Comparison of ENCODE assay signal across 8 cellular contexts in the genomic region with DNA sequence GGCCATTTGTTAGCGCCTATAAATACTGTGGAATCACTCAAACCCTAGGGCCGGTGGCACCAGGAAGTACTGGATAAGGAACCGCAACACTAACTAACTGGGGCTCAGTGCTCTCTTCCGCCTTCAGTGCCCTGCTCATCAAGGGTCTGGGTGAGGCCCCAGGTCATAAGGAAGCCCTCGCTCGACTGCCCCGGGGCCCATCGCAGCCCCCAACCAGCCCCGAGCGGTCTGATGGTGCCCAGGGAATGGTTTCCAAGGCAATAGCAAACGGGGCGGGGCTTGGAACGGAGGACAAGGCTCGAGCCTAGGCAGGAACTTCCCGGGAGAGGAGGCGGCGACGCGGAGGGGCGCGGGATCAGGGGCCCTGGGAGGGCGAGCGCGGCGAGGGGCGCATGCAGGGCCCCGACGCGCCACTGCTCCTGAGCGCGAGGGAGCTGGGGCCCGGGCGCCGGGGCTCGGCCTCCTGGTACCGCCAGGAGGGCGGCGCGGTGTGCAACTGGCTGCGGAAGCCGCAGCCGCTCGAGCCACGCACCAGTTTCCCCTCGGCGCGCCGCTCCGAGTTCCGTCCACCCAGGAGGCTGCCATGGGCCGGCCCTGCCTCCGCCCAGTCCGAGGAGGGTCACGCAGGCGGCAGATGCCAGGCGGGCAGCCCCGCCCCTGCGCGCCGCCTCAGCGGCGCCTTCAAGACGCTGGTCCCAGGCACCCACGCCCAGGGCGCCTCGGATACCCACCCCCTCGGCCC. TPM values are rescaled to one million over a fixed set of nuclear protein-coding genes. Genes with fewer than 3 reads are reported as not detected.
DNase-seq lines count a peak whose midpoint lies in the region; ATAC-seq, FAIRE-seq and TF ChIP-seq lines count a peak whose summit lies in the region.

TSS of gene TTLL3 (plus strand) at position 648 of the 742 bp plus-strand sequence. CDS start 400 bp downstream, outside the sequence.

- TF ChIP-seq CTCF in dorsolateral prefrontal cortex (IDR thresholded peaks at IDR 0.05 in 54 of 56, conservative IDR thresholded peaks at IDR 0.05 in 2 of 56; ENCODE audit: low read depth in 1 of 56, partially characterized antibody in 56 of 56), result peak in 9 of 56 donors; percentile 2 to 34 (median 22)

- intact Hi-C loops in dorsolateral prefrontal cortex (cut with DNase I), result no loop called here

- peak within 1 kb of the TSS; percentile 50 to 89 (median 78) for H3K4me3 ChIP-seq in dorsolateral prefrontal cortex

- DNase-seq in GM12891 (ENCODE audit: insufficient read length, low spot score) (peak; percentile 62), NCI-H345 (lab: John Stamatoyannopoulos, UW) (peak; percentile 45), dorsolateral prefrontal cortex (peak; percentile 53 to 78 (median 75)), left kidney (ENCODE audit: low read depth, low spot score) (peak; percentile 93)
- peak; percentile 38 for DNase-seq in activated CD4-positive, alpha-beta T cell treated with anti-CD3 and anti-CD28 coated beads, Interleukin-2, amount 50 U/mL, for 1 hour
- DNase-seq in stimulated activated CD4-positive, alpha-beta T cell treated with anti-CD3 and anti-CD28 coated beads, Interleukin-2, amount 100 ng/mL, for 48 hours, result peak; percentile 25 to 32

- peak; percentile 55 for ATAC-seq in HG02642 (IDR thresholded peaks at IDR 0.05; ENCODE audit: poor library complexity, unreplicated experiment)
- no peak for ATAC-seq in HG03378 (IDR thresholded peaks at IDR 0.05; ENCODE audit: unreplicated experiment)

- H3K27ac ChIP-seq in dorsolateral prefrontal cortex, result peak within 1 kb of the TSS; percentile 73 to 98 (median 94)

- H3K27me3 ChIP-seq in dorsolateral prefrontal cortex, result no peaks in the 10 kb centered on the region

- peak; percentile 52; the same call in 1 of the 2 replicates for TF ChIP-seq POLR2A in GM12891 (IDR thresholded peaks at IDR 0.05; ENCODE audit: low read depth, low read length)

- FAIRE-seq in GM12891 (lab: Jason Lieb, UNC), result peak; percentile 80

TF ChIP-seq in GM12891, 5 proteins besides CTCF, POLR2A, EP300 and RAD21:
- TF ChIP-seq POLR2AphosphoS5 (IDR thresholded peaks at IDR 0.05; ENCODE audit: low read depth, low read length) (peak; percentile 68), TAF1 (IDR thresholded peaks at IDR 0.05; ENCODE audit: low read depth, low read length) (0 out of 2 replicates have a peak, but pooled peaks have one; percentile 13), SPI1 (IDR thresholded peaks at IDR 0.05; ENCODE audit: low read depth, low read length) (0 out of 2 replicates have a peak, but pooled peaks have one; percentile 0), POU2F2 (IDR thresholded peaks at IDR 0.05; ENCODE audit: low read depth, low read length) (no peak)
TF ChIP-seq in GM12891: peak in this region for 3.

RNA-seq across cellular contexts. Expression of gene TTLL3, which starts in this region (rescaled TPM):
- polyA plus RNA-seq in GM12891 (2012; ENCODE audit: low read depth, missing spikeins), result 17.3 TPM
- 100 to 1,000 TPM in 1 of 120 experiments, 10 to 100 TPM in 119; 35.9 to 103 (median 60.7) TPM for total RNA-seq in dorsolateral prefrontal cortex

Comparison
In these comparisons a context has a peak if more than half of its experiments do, and no peak if none do; other contexts are left out.
1. DNase-seq: peak in every context shown above with its lines; median percentile 93 in left kidney; 75 in dorsolateral prefrontal cortex; 62 in GM12891; 45 in NCI-H345; 38 in activated CD4-positive, alpha-beta T cell treated with anti-CD3 and anti-CD28 coated beads, Interleukin-2, amount 50 U/mL, for 1 hour; 28 in stimulated activated CD4-positive, alpha-beta T cell treated with anti-CD3 and anti-CD28 coated beads, Interleukin-2, amount 100 ng/mL, for 48 hours.